ENCODE assay signal across 13 cellular contexts in genomic region chr2:28904295-28904694, GRCh38. TPM values are rescaled to one million over a fixed set of nuclear protein-coding genes. Genes with fewer than 3 reads are reported as not detected.
DNase-seq lines count a peak whose midpoint lies in the region; ATAC-seq and TF ChIP-seq lines count a peak whose summit lies in the region.
"Had no signal": no experiment of that assay in that cellular context is flagged by ENCODE, and none has a peak within 500 bp of the region (broad histone marks: within the 10 kb centered on the region; RNA-seq: fewer than 3 reads in every experiment).

No MANE protein-coding gene starts in this region.

- no peak overlapping the region for H3K4me3 ChIP-seq in PC-3 (ENCODE audit: low read length)
- H3K4me3 ChIP-seq in epithelial cell of proximal tubule (ENCODE audit: low read depth, low read length), result no peak overlapping the region
- no peak overlapping the region for H3K4me3 ChIP-seq in trophoblast cell (ENCODE audit: low read depth, low read length)
- H3K4me3 ChIP-seq: tibial artery had no signal

- H3K27me3 ChIP-seq in PC-3 (ENCODE audit: low read length) (no peaks in the 10 kb centered on the region), trophoblast cell (ENCODE audit: insufficient read depth, low read length) (no peaks in the 10 kb centered on the region)
- H3K27me3 ChIP-seq: tibial artery had no signal

- H3K36me3 ChIP-seq in PC-3 (ENCODE audit: low read depth, low read length) (peaks cover 74% of the 10 kb centered on the region), trophoblast cell (ENCODE audit: control insufficient read depth in 1 of 2, insufficient read depth in 2 of 2, low read length in 2 of 2) (peaks cover 14 to 26% of the 10 kb centered on the region in 2 experiments)

- H3K14ac ChIP-seq in trophoblast cell (ENCODE audit: low read length), result no peak overlapping the region

- no peak overlapping the region for H3K9ac ChIP-seq in PC-3 (ENCODE audit: low read length)
- H3K9ac ChIP-seq in trophoblast cell (ENCODE audit: low read length), result no peak overlapping the region

- H4K20me1 ChIP-seq in PC-3 (ENCODE audit: low read length), result peaks cover 87% of the 10 kb centered on the region

- H4K8ac ChIP-seq in trophoblast cell (ENCODE audit: low read depth, low read length), result no peak overlapping the region

- H2BK5ac ChIP-seq in trophoblast cell (ENCODE audit: low read depth, low read length, poor library complexity), result no peak overlapping the region

- no peak overlapping the region for H3K4ac ChIP-seq in trophoblast cell (ENCODE audit: low read depth, low read length)

- peak; percentile 93 for ATAC-seq in PC-3
- no peak for ATAC-seq in GM19463 (IDR thresholded peaks at IDR 0.05; ENCODE audit: unreplicated experiment)

- H3K4me2 ChIP-seq in PC-3 (ENCODE audit: low read length) (peak overlapping the region; percentile 14; the same call in 1 of the 2 replicates), trophoblast cell (ENCODE audit: low read length) (no peak overlapping the region)

- no CpG with 5 or more reads among the region's 2 CpGs for WGBS in trophoblast cell (ENCODE audit: extremely low coverage, insufficient coverage, insufficient read length)

- H3K9me2 ChIP-seq in PC-3 (replicated peaks; ENCODE audit: low read length), result no peaks in the 10 kb centered on the region

- TF ChIP-seq CTCF in PC-3 (conservative IDR thresholded peaks at IDR 0.05; ENCODE audit: low read depth, low read length), result no peak
- no peak for TF ChIP-seq CTCF in epithelial cell of proximal tubule (conservative IDR thresholded peaks at IDR 0.05; ENCODE audit: low read depth, low read length)

- no peak overlapping the region for H2BK12ac ChIP-seq in trophoblast cell (ENCODE audit: low read length)

- DNase-seq in activated CD4-positive, alpha-beta T cell treated with anti-CD3 and anti-CD28 coated beads, Interleukin-2, amount 10 ng/mL, durations not matched to agents 24 days and 14 days, result no peak
- no peak for DNase-seq in activated CD4-positive, alpha-beta T cell treated with anti-CD3 and anti-CD28 coated beads for 1 hour
- peak; percentile 63 for DNase-seq in PC-3
- peak; percentile 76 for DNase-seq in epithelial cell of proximal tubule (ENCODE audit: low read depth)
- DNase-seq in trophoblast cell, result peak; percentile 6 to 67
- no peak for DNase-seq in activated CD4-positive, alpha-beta memory T cell treated with anti-CD3 and anti-CD28 coated beads, Interleukin-2, amount 10 ng/mL, durations not matched to agents 7 days and 5 days
- no peak for DNase-seq in activated effector memory CD4-positive, alpha-beta T cell treated with anti-CD3 and anti-CD28 coated beads, Interleukin-2, amount 50 U/mL, for 16 hours
- DNase-seq: activated effector memory CD4-positive, alpha-beta T cell treated with Interleukin-2 at 50 U/mL for 16 hours; mesendoderm; NCI-H1105 treated with DMSO at 0.1 percent for 48 hours; tibial artery had no signal

- no peaks in the 10 kb centered on the region for H3K27me3 Mint-ChIP-seq in activated CD4-positive, alpha-beta T cell treated with anti-CD3 and anti-CD28 coated beads, Interleukin-2, amount 10 ng/mL, durations not matched to agents 24 days and 14 days
- H3K27me3 Mint-ChIP-seq in activated CD4-positive, alpha-beta memory T cell treated with anti-CD3 and anti-CD28 coated beads, Interleukin-2, amount 10 ng/mL, durations not matched to agents 7 days and 5 days, result no peaks in the 10 kb centered on the region
- H3K27me3 Mint-ChIP-seq: central memory CD8-positive, alpha-beta T cell had no signal

- CTCF ChIA-PET in PC-3 (lab: Charles Lee), result no interaction called here
- CTCF ChIA-PET in activated CD4-positive, alpha-beta memory T cell treated with anti-CD3 and anti-CD28 coated beads, Interleukin-2, amount 10 ng/mL, durations not matched to agents 7 days and 5 days (lab: Charles Lee), result no interaction called here

- H3K27ac Mint-ChIP-seq in activated CD4-positive, alpha-beta T cell treated with anti-CD3 and anti-CD28 coated beads, Interleukin-2, amount 10 ng/mL, durations not matched to agents 24 days and 14 days, result peak overlapping the region; percentile 12
- H3K27ac Mint-ChIP-seq in activated CD4-positive, alpha-beta memory T cell treated with anti-CD3 and anti-CD28 coated beads, Interleukin-2, amount 10 ng/mL, durations not matched to agents 7 days and 5 days, result no peak overlapping the region

- peaks cover 25% of the 10 kb centered on the region for H3K4me1 ChIP-seq in PC-3 (ENCODE audit: insufficient read depth, low read length)
- H3K4me1 ChIP-seq in trophoblast cell (ENCODE audit: control insufficient read depth in 1 of 2, insufficient read depth in 2 of 2, low read length in 2 of 2), result no peaks in the 10 kb centered on the region

- H2AK5ac ChIP-seq in trophoblast cell (ENCODE audit: low read length), result no peak overlapping the region

- H4K91ac ChIP-seq in trophoblast cell (ENCODE audit: low read depth, low read length), result no peak overlapping the region

- H3K27ac ChIP-seq in PC-3 (ENCODE audit: low read length), result no peak overlapping the region
- no peak overlapping the region for H3K27ac ChIP-seq in trophoblast cell (ENCODE audit: low read depth, low read length)
- H3K27ac ChIP-seq: tibial artery had no signal

- H3K36me3 Mint-ChIP-seq in activated CD4-positive, alpha-beta T cell treated with anti-CD3 and anti-CD28 coated beads, Interleukin-2, amount 10 ng/mL, durations not matched to agents 24 days and 14 days (ENCODE audit: low read depth), result peaks cover 58% of the 10 kb centered on the region
- peaks cover 56% of the 10 kb centered on the region for H3K36me3 Mint-ChIP-seq in activated CD4-positive, alpha-beta memory T cell treated with anti-CD3 and anti-CD28 coated beads, Interleukin-2, amount 10 ng/mL, durations not matched to agents 7 days and 5 days (ENCODE audit: low read depth)

- POLR2A ChIA-PET in PC-3 (lab: Charles Lee; ENCODE audit: unreplicated experiment), result no interaction called here
- POLR2A ChIA-PET in activated CD4-positive, alpha-beta memory T cell treated with anti-CD3 and anti-CD28 coated beads, Interleukin-2, amount 10 ng/mL, durations not matched to agents 7 days and 5 days (lab: Charles Lee), result interaction anchor here (3.0 kb wide), 1 partner anchor 9 kb away, joined by 30 read pairs; the partner anchor contains the start of gene WDR43

- no peaks in the 10 kb centered on the region for H3K9me3 Mint-ChIP-seq in activated CD4-positive, alpha-beta T cell treated with anti-CD3 and anti-CD28 coated beads, Interleukin-2, amount 10 ng/mL, durations not matched to agents 24 days and 14 days
- H3K9me3 Mint-ChIP-seq in activated CD4-positive, alpha-beta memory T cell treated with anti-CD3 and anti-CD28 coated beads, Interleukin-2, amount 10 ng/mL, durations not matched to agents 7 days and 5 days, result no peaks in the 10 kb centered on the region
- H3K9me3 Mint-ChIP-seq: central memory CD8-positive, alpha-beta T cell had no signal

- intact Hi-C loops in activated CD4-positive, alpha-beta T cell treated with anti-CD3 and anti-CD28 coated beads, Interleukin-2, amount 10 ng/mL, durations not matched to agents 24 days and 14 days (cut with micrococcal nuclease), result no loop called here
- intact Hi-C loops in PC-3 (cut with micrococcal nuclease), result loop anchor here (2.0 to 5.0 kb wide), 2 partner anchors 47 to 83 kb away; no protein-coding TSS in a partner anchor

- H3K9me3 ChIP-seq in PC-3 (ENCODE audit: low read length) (no peaks in the 10 kb centered on the region), trophoblast cell (ENCODE audit: insufficient read depth, low read depth, low read length) (no peaks in the 10 kb centered on the region)
- H3K9me3 ChIP-seq: tibial artery had no signal

- H3F3A ChIP-seq in PC-3 (ENCODE audit: low read length, unreplicated experiment), result peaks cover 14% of the 10 kb centered on the region

- BruUV-seq in PC-3 (replicated peaks; lab: Mats Ljungman, UMichigan), result no TSS peak

- H3K18ac ChIP-seq in trophoblast cell (ENCODE audit: low read length), result no peak overlapping the region

- no peak overlapping the region for H2BK120ac ChIP-seq in trophoblast cell (ENCODE audit: insufficient read depth, low read length, poor library complexity)

- no peaks in the 10 kb centered on the region for H3K79me1 ChIP-seq in trophoblast cell (ENCODE audit: low read length)

- H3K79me2 ChIP-seq in PC-3 (ENCODE audit: low read length), result peaks cover 98% of the 10 kb centered on the region
- peaks cover 1% of the 10 kb centered on the region for H3K79me2 ChIP-seq in trophoblast cell (ENCODE audit: control insufficient read depth, insufficient read depth, low read length, poor library complexity)

- H2AFZ ChIP-seq in PC-3 (ENCODE audit: low read length) (no peak overlapping the region), trophoblast cell (ENCODE audit: insufficient read depth, low read length, poor library complexity) (no peak overlapping the region)

- no peak overlapping the region for H3K23ac ChIP-seq in trophoblast cell (ENCODE audit: low read length)

- peaks cover 31% of the 10 kb centered on the region for H3K4me1 Mint-ChIP-seq in activated CD4-positive, alpha-beta T cell treated with anti-CD3 and anti-CD28 coated beads, Interleukin-2, amount 10 ng/mL, durations not matched to agents 24 days and 14 days
- peaks cover 26% of the 10 kb centered on the region for H3K4me1 Mint-ChIP-seq in activated CD4-positive, alpha-beta memory T cell treated with anti-CD3 and anti-CD28 coated beads, Interleukin-2, amount 10 ng/mL, durations not matched to agents 7 days and 5 days

- no peak overlapping the region for H4K12ac ChIP-seq in trophoblast cell (ENCODE audit: low read depth, low read length)

- no peak overlapping the region for H3K4me3 Mint-ChIP-seq in activated CD4-positive, alpha-beta T cell treated with anti-CD3 and anti-CD28 coated beads, Interleukin-2, amount 10 ng/mL, durations not matched to agents 24 days and 14 days
- no peak overlapping the region for H3K4me3 Mint-ChIP-seq in activated CD4-positive, alpha-beta memory T cell treated with anti-CD3 and anti-CD28 coated beads, Interleukin-2, amount 10 ng/mL, durations not matched to agents 7 days and 5 days
- H3K4me3 Mint-ChIP-seq: central memory CD8-positive, alpha-beta T cell had no signal

RNA-seq across cellular contexts. Expression of gene WDR43, which starts 9.8 kb away (rescaled TPM):
- total RNA-seq in activated CD4-positive, alpha-beta T cell treated with anti-CD3 and anti-CD28 coated beads, Interleukin-2, amount 10 ng/mL, durations not matched to agents 24 days and 14 days, result 181 and 190 TPM in 2 replicates
- total RNA-seq in PC-3 (2014; rRNA removed) (89.4 and 134 TPM in 2 replicates), epithelial cell of proximal tubule (52.2 and 80.2 TPM in 2 replicates)
- polyA plus RNA-seq in trophoblast cell (2013), result 40.2 and 42.5 TPM in 2 replicates
- total RNA-seq in activated CD4-positive, alpha-beta memory T cell treated with anti-CD3 and anti-CD28 coated beads, Interleukin-2, amount 10 ng/mL, durations not matched to agents 7 days and 5 days, result 10 to 100 TPM; 45.5 to 47.2 TPM

RNA-seq across cellular contexts. Expression of gene TRMT61B, which starts 34.2 kb away (rescaled TPM):
- total RNA-seq in activated CD4-positive, alpha-beta T cell treated with anti-CD3 and anti-CD28 coated beads, Interleukin-2, amount 10 ng/mL, durations not matched to agents 24 days and 14 days, result 18.9 and 20.1 TPM in 2 replicates
- total RNA-seq in PC-3 (2014; rRNA removed) (19.8 and 21.7 TPM in 2 replicates), epithelial cell of proximal tubule (10.5 and 19.0 TPM in 2 replicates)
- 11.9 and 12.6 TPM in 2 replicates for polyA plus RNA-seq in trophoblast cell (2013)
- total RNA-seq in activated CD4-positive, alpha-beta memory T cell treated with anti-CD3 and anti-CD28 coated beads, Interleukin-2, amount 10 ng/mL, durations not matched to agents 7 days and 5 days, result 10 to 100 TPM; 13.1 to 14.1 TPM

Comparison
In these comparisons a context has a peak if more than half of its experiments do, and no peak if none do; other contexts are left out.
1. DNase-seq: peak in PC-3 (single experiment), epithelial cell of proximal tubule (single experiment) and trophoblast cell (2 of 2); none in activated CD4-positive, alpha-beta T cell treated with anti-CD3 and anti-CD28 coated beads, Interleukin-2, amount 10 ng/mL, durations not matched to agents 24 days and 14 days (single experiment), activated CD4-positive, alpha-beta T cell treated with anti-CD3 and anti-CD28 coated beads for 1 hour (single experiment), activated CD4-positive, alpha-beta memory T cell treated with anti-CD3 and anti-CD28 coated beads, Interleukin-2, amount 10 ng/mL, durations not matched to agents 7 days and 5 days (single experiment) and activated effector memory CD4-positive, alpha-beta T cell treated with anti-CD3 and anti-CD28 coated beads, Interleukin-2, amount 50 U/mL, for 16 hours (single experiment).